In the genomic region with DNA sequence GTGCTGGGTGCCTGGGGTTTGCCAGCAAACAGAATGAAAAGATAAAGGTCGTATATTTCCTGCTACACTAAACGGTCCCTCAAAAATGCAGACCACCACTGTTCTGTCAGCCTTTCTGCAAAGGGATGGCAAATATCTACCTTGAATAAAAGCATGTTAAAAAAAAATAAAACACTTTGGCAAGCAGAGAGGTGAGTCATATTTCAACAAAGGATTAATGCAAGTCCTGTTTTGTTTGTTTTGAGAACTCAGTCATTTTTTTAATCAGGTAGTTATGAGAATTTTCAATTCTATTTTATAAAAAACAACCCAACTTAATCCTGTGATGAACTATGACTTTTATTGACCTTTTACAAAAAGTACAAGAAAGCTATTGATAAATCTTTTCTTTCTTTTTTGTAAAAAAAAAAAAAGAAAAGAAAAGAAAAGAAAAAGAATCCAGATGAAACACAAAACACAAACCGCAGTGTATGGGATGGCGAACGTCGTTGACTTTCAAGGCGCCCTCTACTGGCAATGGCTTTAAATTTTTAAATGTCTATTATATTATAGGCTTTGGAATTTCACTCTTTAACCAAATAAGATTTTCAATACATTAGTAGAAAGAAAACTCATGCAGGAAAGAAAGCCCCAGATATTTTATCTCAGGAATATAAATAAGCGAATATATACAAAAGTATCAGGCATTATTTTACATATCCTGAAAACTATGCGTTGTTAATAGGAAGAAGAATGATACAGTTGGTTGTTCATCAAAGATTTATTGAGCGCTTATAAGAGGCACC, we compare ENCODE assay signal across 8 cellular contexts.
DNase-seq lines count a peak whose midpoint lies in the region; ATAC-seq and FAIRE-seq lines count a peak whose summit lies in the region.

No MANE protein-coding gene starts in this region.

- H3K4me1 Mint-ChIP-seq in effector memory CD8-positive, alpha-beta T cell (ENCODE audit: low read depth in 2 of 2), result no peaks in the 10 kb centered on the region
- peaks cover 0 to 7% (median 2%) of the 10 kb centered on the region in 4 donors for H3K4me1 Mint-ChIP-seq in naive thymus-derived CD8-positive, alpha-beta T cell

- H3K9me3 Mint-ChIP-seq in effector memory CD8-positive, alpha-beta T cell, result no peaks in the 10 kb centered on the region
- peaks cover 0 to 4% (median 0%) of the 10 kb centered on the region in 9 donors for H3K9me3 Mint-ChIP-seq in naive thymus-derived CD8-positive, alpha-beta T cell

- peak overlapping the region; percentile 70 for H3K27ac ChIP-seq in KOPT-K1 (ENCODE audit: low read depth, low read length, poor library complexity, severe bottlenecking)

- FAIRE-seq in TTC549 (lab: Jason Lieb, UNC), result peak; percentile 80

- POLR2A ChIA-PET in naive thymus-derived CD8-positive, alpha-beta T cell (lab: Charles Lee), result interaction anchor here (0.6 kb wide), 1 partner anchor 15 kb away, joined by 4 read pairs; no protein-coding TSS in a partner anchor

- H3K9me3 ChIP-seq in KOPT-K1 (ENCODE audit: insufficient read depth, low read length, poor library complexity, severe bottlenecking), result peaks cover 13% of the 10 kb centered on the region

- peaks cover 3% of the 10 kb centered on the region for H3K36me3 Mint-ChIP-seq in effector memory CD8-positive, alpha-beta T cell (ENCODE audit: insufficient read depth)
- peaks cover 0 to 6% (median 5%) of the 10 kb centered on the region in 3 donors for H3K36me3 Mint-ChIP-seq in naive thymus-derived CD8-positive, alpha-beta T cell

- peak; percentile 55 for ATAC-seq in effector memory CD8-positive, alpha-beta T cell (replicated peaks)
- ATAC-seq in naive thymus-derived CD8-positive, alpha-beta T cell, result peak; percentile 56 to 63
- ATAC-seq in GM21528 (IDR thresholded peaks at IDR 0.05; ENCODE audit: low FRiP score, unreplicated experiment) (no peak), HG03342 (IDR thresholded peaks at IDR 0.05; ENCODE audit: unreplicated experiment) (no peak)

- DNase-seq in EH (ENCODE audit: low read depth) (peak; percentile 45), GDM1 (lab: John Stamatoyannopoulos, UW) (no peak)
- peak; percentile 11 to 25 (median 17) for DNase-seq in effector memory CD8-positive, alpha-beta T cell
- DNase-seq in naive thymus-derived CD8-positive, alpha-beta T cell, result peak in 8 of 10 donors; percentile 12 to 42 (median 33)

- H3K27me3 Mint-ChIP-seq in effector memory CD8-positive, alpha-beta T cell, result no peaks in the 10 kb centered on the region
- H3K27me3 Mint-ChIP-seq in naive thymus-derived CD8-positive, alpha-beta T cell, result no peaks in the 10 kb centered on the region

- H3K27ac Mint-ChIP-seq in effector memory CD8-positive, alpha-beta T cell, result no peak overlapping the region
- peak overlapping the region in 2 of 10 donors; percentile 12 to 13 for H3K27ac Mint-ChIP-seq in naive thymus-derived CD8-positive, alpha-beta T cell

- no peaks in the 10 kb centered on the region for H3K36me3 ChIP-seq in KOPT-K1 (ENCODE audit: insufficient read depth, low read length)

- H3K4me3 Mint-ChIP-seq in effector memory CD8-positive, alpha-beta T cell, result no peak overlapping the region
- peak overlapping the region in 8 of 10 donors; percentile 31 to 74 (median 48) for H3K4me3 Mint-ChIP-seq in naive thymus-derived CD8-positive, alpha-beta T cell

Comparison
In these comparisons a context has a peak if more than half of its experiments do, and no peak if none do; other contexts are left out.
1. ATAC-seq: peak in effector memory CD8-positive, alpha-beta T cell (single experiment) and naive thymus-derived CD8-positive, alpha-beta T cell (2 of 2); none in GM21528 (single experiment) and HG03342 (single experiment).
2. H3K4me3 Mint-ChIP-seq: peak in naive thymus-derived CD8-positive, alpha-beta T cell (8 of 10); none in effector memory CD8-positive, alpha-beta T cell (0 of 2).